Comparison of ENCODE assay signal across 19 cellular contexts in genomic region chr12:105852958-105853357, GRCh38.
DNase-seq lines count a peak whose midpoint lies in the region; ATAC-seq, FAIRE-seq and TF ChIP-seq lines count a peak whose summit lies in the region.
"Had no signal": no experiment of that assay in that cellular context is flagged by ENCODE, and none has a peak within 500 bp of the region (broad histone marks: within the 10 kb centered on the region; RNA-seq: fewer than 3 reads in every experiment).

No MANE protein-coding gene starts in this region.

- TF ChIP-seq EP300 in sigmoid colon (IDR thresholded peaks at IDR 0.05) = no peak

- intact Hi-C loops in sigmoid colon (cut with DNase I) = no loop called here

- DNase-seq in LHCN-M2 (ENCODE audit: low read depth) (peak; percentile 39), keratinocyte (ENCODE audit: low read depth, low spot score) (no peak), sigmoid colon (peak; percentile 65), NCI-H774 (lab: John Stamatoyannopoulos, UW) (no peak), NCI-H2171 (lab: John Stamatoyannopoulos, UW) (no peak)
- DNase-seq: activated CD4-positive, alpha-beta T cell treated with anti-CD3 and anti-CD28 coated beads for 48 hours; activated CD8-positive, alpha-beta memory T cell treated with anti-CD3 and anti-CD28 coated beads, Interleukin-2, amount 10 ng/mL, durations not matched to agents 7 days and 5 days; brain microvascular endothelial cell; Calu3; Kasumi-1; NCI-H1105 treated with DMSO at 0.1 percent for 48 hours; NCI-H526 treated with DMSO at 0.1 percent for 48 hours; stimulated activated CD4-positive, alpha-beta T cell treated with anti-CD3 and anti-CD28 coated beads, Interleukin-15, amount 100 ng/mL, for 24 hours had no signal

- TF ChIP-seq POLR2A in sigmoid colon (IDR thresholded peaks at IDR 0.05) = no peak

- TF ChIP-seq CTCF in keratinocyte (optimal IDR thresholded peaks at IDR 0.05 in 1 of 3, IDR thresholded peaks at IDR 0.05 in 1 of 3, conservative IDR thresholded peaks at IDR 0.05 in 1 of 3; ENCODE audit: extremely low read depth in 1 of 3, insufficient read depth in 2 of 3, low read length in 3 of 3) = no peak
- TF ChIP-seq CTCF in sigmoid colon (IDR thresholded peaks at IDR 0.05) = no peak

- ATAC-seq in esophagus mucosa (peak; percentile 31), HG03342 (IDR thresholded peaks at IDR 0.05; ENCODE audit: unreplicated experiment) (no peak)
- no peak for ATAC-seq in stimulated activated memory B cell treated with anti-CD40 and anti-IgM and Interleukin-4, amounts not matched to agents 10 μg/mL and 1 μg/mL and 100 μg/mL, for 72 hours
- ATAC-seq: activated CD8-positive, alpha-beta memory T cell treated with anti-CD3 and anti-CD28 coated beads, Interleukin-2, amount 10 ng/mL, durations not matched to agents 7 days and 5 days had no signal

- no peaks in the 10 kb centered on the region for H4K20me1 ChIP-seq in keratinocyte (ENCODE audit: control insufficient read depth, extremely low read depth, insufficient read depth, low read length)
- H4K20me1 ChIP-seq: BLaER1 treated with 17β-estradiol and CSF1 and Interleukin-3, amounts not matched to agents 10 nM and 100 nM had no signal

- no peak overlapping the region for H3K27ac Mint-ChIP-seq in stimulated activated memory B cell treated with anti-CD40 and anti-IgM and Interleukin-4, amounts not matched to agents 10 μg/mL and 1 μg/mL and 100 μg/mL, for 72 hours
- H3K27ac Mint-ChIP-seq: activated CD8-positive, alpha-beta memory T cell treated with anti-CD3 and anti-CD28 coated beads, Interleukin-2, amount 10 ng/mL, durations not matched to agents 7 days and 5 days; dendritic cell treated with granulocyte-macrophage colony-stimulating factor and Interleukin-4, amounts not matched to agents 40 ng/mL and 50 ng/mL, for 4 days had no signal

- H3K4me3 ChIP-seq in keratinocyte (ENCODE audit: control insufficient read depth in 2 of 3, extremely low read depth in 1 of 3, insufficient read depth in 2 of 3, low read depth in 1 of 3, low read length in 3 of 3) (peak overlapping the region in 1 of 3 experiments; percentile 20), sigmoid colon (no peak overlapping the region)
- H3K4me3 ChIP-seq: BLaER1 treated with 17β-estradiol and CSF1 and Interleukin-3, amounts not matched to agents 10 nM and 100 nM had no signal

- no peaks in the 10 kb centered on the region for H3K79me2 ChIP-seq in keratinocyte (ENCODE audit: control insufficient read depth, insufficient read depth, low read length)

- no peaks in the 10 kb centered on the region for H3K36me3 ChIP-seq in keratinocyte (ENCODE audit: control insufficient read depth in 2 of 2, extremely low read depth in 1 of 2, insufficient read depth in 2 of 2, low read length in 2 of 2)
- H3K36me3 ChIP-seq in sigmoid colon = no peaks in the 10 kb centered on the region
- H3K36me3 ChIP-seq: BLaER1 treated with 17β-estradiol and CSF1 and Interleukin-3, amounts not matched to agents 10 nM and 100 nM; brain microvascular endothelial cell had no signal

- H2AFZ ChIP-seq in keratinocyte (ENCODE audit: control insufficient read depth, low read length) = peak overlapping the region; percentile 74

- WGBS in sigmoid colon, 2 donors = 60 to 74% methylated on average over 2 of the region's 2 CpGs

- H3K4me1 Mint-ChIP-seq in stimulated activated memory B cell treated with anti-CD40 and anti-IgM and Interleukin-4, amounts not matched to agents 10 μg/mL and 1 μg/mL and 100 μg/mL, for 72 hours = no peaks in the 10 kb centered on the region
- H3K4me1 Mint-ChIP-seq: activated CD8-positive, alpha-beta memory T cell treated with anti-CD3 and anti-CD28 coated beads, Interleukin-2, amount 10 ng/mL, durations not matched to agents 7 days and 5 days had no signal

- peaks cover 7% of the 10 kb centered on the region for H3K27me3 Mint-ChIP-seq in stimulated activated memory B cell treated with anti-CD40 and anti-IgM and Interleukin-4, amounts not matched to agents 10 μg/mL and 1 μg/mL and 100 μg/mL, for 72 hours

- H3K9me3 ChIP-seq in keratinocyte (ENCODE audit: control insufficient read depth, low read depth, low read length) (no peaks in the 10 kb centered on the region), sigmoid colon (no peaks in the 10 kb centered on the region)

- H3K4me1 ChIP-seq in keratinocyte (ENCODE audit: control insufficient read depth, extremely low read depth, insufficient read depth, low read length) (no peaks in the 10 kb centered on the region), sigmoid colon (no peaks in the 10 kb centered on the region)
- H3K4me1 ChIP-seq: BLaER1 treated with 17β-estradiol and CSF1 and Interleukin-3, amounts not matched to agents 10 nM and 100 nM had no signal

- no peak overlapping the region for H3K9ac ChIP-seq in keratinocyte (ENCODE audit: control insufficient read depth, extremely low read depth, insufficient read depth, low read length)
- H3K9ac ChIP-seq: BLaER1 treated with 17β-estradiol and CSF1 and Interleukin-3, amounts not matched to agents 10 nM and 100 nM had no signal

- no peaks in the 10 kb centered on the region for H3K36me3 Mint-ChIP-seq in stimulated activated memory B cell treated with anti-CD40 and anti-IgM and Interleukin-4, amounts not matched to agents 10 μg/mL and 1 μg/mL and 100 μg/mL, for 72 hours
- H3K36me3 Mint-ChIP-seq: activated CD8-positive, alpha-beta memory T cell treated with anti-CD3 and anti-CD28 coated beads, Interleukin-2, amount 10 ng/mL, durations not matched to agents 7 days and 5 days had no signal

- no peaks in the 10 kb centered on the region for H3K27me3 ChIP-seq in keratinocyte (ENCODE audit: control insufficient read depth, extremely low read depth, insufficient read depth, low read length)
- no peaks in the 10 kb centered on the region for H3K27me3 ChIP-seq in sigmoid colon
- H3K27me3 ChIP-seq: BLaER1 treated with 17β-estradiol and CSF1 and Interleukin-3, amounts not matched to agents 10 nM and 100 nM; brain microvascular endothelial cell had no signal

- no peak overlapping the region for H3K4me3 Mint-ChIP-seq in stimulated activated memory B cell treated with anti-CD40 and anti-IgM and Interleukin-4, amounts not matched to agents 10 μg/mL and 1 μg/mL and 100 μg/mL, for 72 hours
- H3K4me3 Mint-ChIP-seq: activated CD8-positive, alpha-beta memory T cell treated with anti-CD3 and anti-CD28 coated beads, Interleukin-2, amount 10 ng/mL, durations not matched to agents 7 days and 5 days; dendritic cell treated with granulocyte-macrophage colony-stimulating factor and Interleukin-4, amounts not matched to agents 40 ng/mL and 50 ng/mL, for 4 days had no signal

- dilution Hi-C loops in keratinocyte (cut with MboI; ENCODE audit: extremely low pct_ligation_motif_present, low sequenced_read_pairs) = no loop called here

- peak overlapping the region; percentile 75 for H3K4me2 ChIP-seq in keratinocyte (ENCODE audit: control insufficient read depth, extremely low read depth, insufficient read depth, low read depth, low read length)
- H3K4me2 ChIP-seq: BLaER1 treated with 17β-estradiol and CSF1 and Interleukin-3, amounts not matched to agents 10 nM and 100 nM had no signal

- peaks cover 4% of the 10 kb centered on the region for H3K9me3 Mint-ChIP-seq in stimulated activated memory B cell treated with anti-CD40 and anti-IgM and Interleukin-4, amounts not matched to agents 10 μg/mL and 1 μg/mL and 100 μg/mL, for 72 hours

- no peaks in the 10 kb centered on the region for H3K9me1 ChIP-seq in keratinocyte (ENCODE audit: control insufficient read depth, extremely low read depth, insufficient read depth, low read length)

- H3K27ac ChIP-seq in keratinocyte (ENCODE audit: control insufficient read depth, insufficient read depth, low read length) = no peak overlapping the region
- H3K27ac ChIP-seq in sigmoid colon = peak overlapping the region in 1 of 4 donors; percentile 34
- H3K27ac ChIP-seq: BLaER1 treated with 17β-estradiol and CSF1 and Interleukin-3, amounts not matched to agents 10 nM and 100 nM; brain microvascular endothelial cell had no signal

- FAIRE-seq in keratinocyte (lab: Jason Lieb, UNC) = no peak
- FAIRE-seq: TTC549 had no signal

Comparison
In these comparisons a context has a peak if more than half of its experiments do, and no peak if none do; other contexts are left out.
1. DNase-seq: peak in LHCN-M2 (single experiment) and sigmoid colon (single experiment); none in keratinocyte (single experiment), NCI-H774 (single experiment) and NCI-H2171 (single experiment).